9 cellular contexts compared by ENCODE assay signal in the genomic region with DNA sequence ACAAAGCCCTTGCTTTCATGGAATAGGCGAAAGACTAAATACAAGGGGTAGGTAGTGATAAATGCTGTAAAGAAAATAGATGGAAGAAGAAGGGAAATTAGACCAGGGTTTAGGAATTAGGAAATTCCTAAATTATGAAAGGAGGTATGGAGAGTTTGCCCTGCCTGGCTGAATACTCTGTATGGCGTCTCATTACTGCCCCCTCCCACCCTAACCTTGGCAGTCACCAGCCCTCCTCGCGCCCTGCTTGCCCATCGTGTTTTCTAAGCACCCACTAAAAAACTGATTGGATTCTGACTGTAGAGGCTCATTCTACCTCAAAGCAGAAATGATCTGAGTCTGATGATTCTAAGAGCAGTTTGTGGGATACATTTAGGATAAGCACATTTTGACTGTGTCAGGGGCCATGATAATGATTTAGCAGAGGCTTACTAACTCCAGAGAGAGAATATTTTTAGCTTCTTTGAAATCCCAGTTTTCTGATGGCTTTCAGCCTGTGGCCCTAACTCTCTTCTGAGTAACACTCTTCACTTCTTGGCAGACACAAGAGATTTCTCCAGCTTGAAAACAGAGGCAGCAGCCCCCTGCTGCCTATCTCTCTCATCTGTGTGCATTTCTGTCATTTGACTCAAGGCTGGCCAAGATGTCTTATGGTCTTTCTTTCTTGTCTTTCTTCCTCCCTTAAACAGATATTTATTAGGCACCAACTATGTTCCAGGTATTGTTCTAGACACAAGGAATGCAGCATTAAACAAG. TPM values are rescaled to one million over a fixed set of nuclear protein-coding genes. Genes with fewer than 3 reads are reported as not detected.
A peak's percentile ranks its signal among the peaks of the same experiment; 100 is the strongest.
DNase-seq lines count a peak whose midpoint lies in the region; ATAC-seq and TF ChIP-seq lines count a peak whose summit lies in the region.
"Had no signal": no experiment of that assay in that cellular context is flagged by ENCODE, and none has a peak within 500 bp of the region (broad histone marks: within the 10 kb centered on the region; RNA-seq: fewer than 3 reads in every experiment).

No MANE protein-coding gene starts in this region.

- no peaks in the 10 kb centered on the region for H3K36me3 ChIP-seq in heart left ventricle
- H3K36me3 ChIP-seq in WERI-Rb-1, result no peaks in the 10 kb centered on the region; the same call in 1 of the 2 replicates
- H3K36me3 ChIP-seq in iPS-18a (ENCODE audit: control insufficient read depth, low read depth, low read length), result no peaks in the 10 kb centered on the region
- no peaks in the 10 kb centered on the region for H3K36me3 ChIP-seq in tibial artery

- no peak for DNase-seq in heart left ventricle
- DNase-seq in left ventricle myocardium superior, result no peak
- no peak for DNase-seq in WERI-Rb-1
- no peak for DNase-seq in tibial artery
- no peak for DNase-seq in activated CD4-positive, CD25-positive, alpha-beta regulatory T cell (lab: John Stamatoyannopoulos, UW)
- no peak for DNase-seq in NCI-H1436 (lab: John Stamatoyannopoulos, UW)

- ATAC-seq in heart left ventricle, result no peak
- ATAC-seq in left ventricle myocardium superior, result no peak
- ATAC-seq in HG03097 (IDR thresholded peaks at IDR 0.05; ENCODE audit: low FRiP score, unreplicated experiment), result no peak
- ATAC-seq: Right ventricle myocardium inferior had no signal

- H3K9me3 ChIP-seq in heart left ventricle, result no peaks in the 10 kb centered on the region
- H3K9me3 ChIP-seq in WERI-Rb-1 (ENCODE audit: severe bottlenecking), result no peaks in the 10 kb centered on the region
- no peaks in the 10 kb centered on the region for H3K9me3 ChIP-seq in iPS-18a (ENCODE audit: control insufficient read depth, low read depth, low read length)
- no peaks in the 10 kb centered on the region for H3K9me3 ChIP-seq in tibial artery

- H3K4me1 ChIP-seq in heart left ventricle (peaks cover 0 to 37% (median 26%) of the 10 kb centered on the region in 12 donors), iPS-18a (ENCODE audit: control insufficient read depth, low read depth, low read length) (peaks cover 30% of the 10 kb centered on the region), tibial artery (peaks cover 0 to 33% (median 27%) of the 10 kb centered on the region in 4 donors)

- no peak overlapping the region for H3K9ac ChIP-seq in iPS-18a (ENCODE audit: low read length)

- H3K4me3 ChIP-seq in heart left ventricle, result peak overlapping the region in 8 of 12 donors; percentile 66 to 95 (median 75)
- H3K4me3 ChIP-seq in WERI-Rb-1 (ENCODE audit: low read depth, low read length), result peak overlapping the region; percentile 72
- H3K4me3 ChIP-seq in iPS-18a (ENCODE audit: low read length), result peak overlapping the region; percentile 72
- H3K4me3 ChIP-seq in tibial artery, result peak overlapping the region; percentile 72 to 75

- no peak for TF ChIP-seq POLR2A in heart left ventricle (IDR thresholded peaks at IDR 0.05)

- TF ChIP-seq CTCF in heart left ventricle (IDR thresholded peaks at IDR 0.05) (no peak), WERI-Rb-1 (IDR thresholded peaks at IDR 0.05; ENCODE audit: low read depth, low read length) (no peak), tibial artery (IDR thresholded peaks at IDR 0.05) (no peak)

- H3K27ac ChIP-seq in heart left ventricle (peak overlapping the region in 4 of 12 donors; percentile 34 to 84 (median 46)), WERI-Rb-1 (no peak overlapping the region), iPS-18a (ENCODE audit: low read length) (no peak overlapping the region), tibial artery (peak overlapping the region; percentile 75 to 79)

- intact Hi-C loops in heart left ventricle (cut with DNase I), result loop anchor here in 7 of 10 donors (5.0 to 10.0 kb wide), 7 partner anchors 47 to 115 kb away; no protein-coding TSS in a partner anchor
- intact Hi-C loops in left ventricle myocardium superior (cut with micrococcal nuclease), result loop anchor here (10.0 kb wide), 1 partner anchor 145 kb away; no protein-coding TSS in a partner anchor
- intact Hi-C loops in tibial artery (cut with DNase I; ENCODE audit: low total_unique reads), result no loop called here

- no peaks in the 10 kb centered on the region for H3K27me3 ChIP-seq in heart left ventricle
- no peaks in the 10 kb centered on the region for H3K27me3 ChIP-seq in WERI-Rb-1 (ENCODE audit: insufficient read depth, low read depth, severe bottlenecking)
- no peaks in the 10 kb centered on the region for H3K27me3 ChIP-seq in iPS-18a (ENCODE audit: control insufficient read depth, insufficient read depth, low read length)
- H3K27me3 ChIP-seq in tibial artery, result no peaks in the 10 kb centered on the region

- 66% methylated on average over 5 of the region's 5 CpGs for WGBS in heart left ventricle, 4 donors

RNA-seq across cellular contexts. Expression of gene CHD6, which starts 1.4 kb away (rescaled TPM):
- 10 to 100 TPM; 19.8 to 52.8 (median 41.4) TPM for total RNA-seq in heart left ventricle
- polyA plus RNA-seq in heart left ventricle, result 10 to 100 TPM in 1 of 2 donors, 1 to 10 TPM in 1; 6.5 to 16.2 TPM
- total RNA-seq in left ventricle myocardium superior, result 36.8 TPM

Comparison
In these comparisons a context has a peak if more than half of its experiments do, and no peak if none do; other contexts are left out.
1. H3K27ac ChIP-seq: peak in tibial artery (2 of 2); none in WERI-Rb-1 (single experiment) and iPS-18a (single experiment).
2. Peak in every context shown above with its lines, with median percentiles within 50 percentile points of each other: H3K4me3 ChIP-seq.